19 cellular contexts compared by ENCODE assay signal in the genomic region with DNA sequence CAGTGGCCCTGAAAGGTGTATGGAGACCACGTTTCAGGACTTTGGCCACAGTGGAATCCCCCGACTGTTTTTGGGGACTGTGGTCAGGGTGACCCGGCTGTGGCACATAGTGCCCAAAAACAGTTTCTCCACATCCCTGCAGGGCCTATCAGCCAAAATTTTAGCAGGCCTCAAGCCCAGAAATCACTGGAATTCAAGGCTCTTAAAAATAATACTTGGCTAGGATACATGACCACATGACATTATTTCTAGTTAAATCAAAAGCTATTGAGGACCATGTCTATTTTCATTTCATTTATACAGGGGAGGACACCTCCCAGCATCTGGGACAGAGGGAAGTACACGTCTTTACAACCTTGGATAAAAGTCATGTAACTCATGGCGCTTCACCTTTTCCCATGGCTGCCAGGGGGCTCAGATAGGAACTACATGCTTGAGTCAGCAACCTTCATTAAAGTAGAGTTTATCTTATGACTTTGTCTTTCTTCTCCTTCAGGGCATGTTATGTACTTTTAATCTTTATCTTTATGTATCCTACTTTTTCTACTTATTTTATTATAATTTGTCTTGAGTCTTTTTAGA.
A peak's percentile ranks its signal among the peaks of the same experiment; 100 is the strongest.
DNase-seq lines count a peak whose midpoint lies in the region; TF ChIP-seq lines count a peak whose summit lies in the region.
"Had no signal": no experiment of that assay in that cellular context is flagged by ENCODE, and none has a peak within 500 bp of the region (broad histone marks: within the 10 kb centered on the region; RNA-seq: fewer than 3 reads in every experiment).

No MANE protein-coding gene starts in this region.

- no peak for TF ChIP-seq CTCF in HL-60 (IDR thresholded peaks at IDR 0.05; ENCODE audit: insufficient read depth, low read length)
- TF ChIP-seq CTCF in GM10248 (IDR thresholded peaks at IDR 0.05; ENCODE audit: control extremely low read depth, extremely low read depth, low read depth, missing control alignments) = no peak

- H3K36me3 ChIP-seq in ACC112 (ENCODE audit: insufficient read depth, low read length) (no peaks in the 10 kb centered on the region), trophoblast cell (ENCODE audit: control insufficient read depth in 1 of 2, insufficient read depth in 2 of 2, low read length in 2 of 2) (no peaks in the 10 kb centered on the region)
- H3K36me3 ChIP-seq: adrenal gland had no signal

- no peak overlapping the region for H3K4ac ChIP-seq in trophoblast cell (ENCODE audit: low read depth, low read length)

- H3K9ac ChIP-seq in trophoblast cell (ENCODE audit: low read length) = no peak overlapping the region

- no peak overlapping the region for H2BK5ac ChIP-seq in trophoblast cell (ENCODE audit: low read depth, low read length, poor library complexity)

- no peak overlapping the region for H3K14ac ChIP-seq in trophoblast cell (ENCODE audit: low read length)

- no peak overlapping the region for H4K8ac ChIP-seq in trophoblast cell (ENCODE audit: low read depth, low read length)

- no peak overlapping the region for H2AK5ac ChIP-seq in trophoblast cell (ENCODE audit: low read length)

- peak overlapping the region; percentile 79 for H3K27ac ChIP-seq in ACC112 (ENCODE audit: low read depth, low read length)
- H3K27ac ChIP-seq in HL-60 (replicated peaks) = peak overlapping the region; percentile 78
- H3K27ac ChIP-seq in trophoblast cell (ENCODE audit: low read depth, low read length) = no peak overlapping the region
- H3K27ac ChIP-seq: VCaP had no signal

- CTCF ChIA-PET in GM10248 (lab: Yijun Ruan, JAX) = interaction anchor here (1.1 kb wide), 1 partner anchor 10 kb away, joined by 3 read pairs; no protein-coding TSS in a partner anchor

- H3K18ac ChIP-seq in trophoblast cell (ENCODE audit: low read length) = no peak overlapping the region

- no CpG with 5 or more reads among the region's 5 CpGs for WGBS in trophoblast cell (ENCODE audit: extremely low coverage, insufficient coverage, insufficient read length)

- H3K4me1 ChIP-seq in ACC112 (ENCODE audit: control insufficient read depth, insufficient read depth, low read length, unreplicated experiment) = peaks cover 76% of the 10 kb centered on the region
- H3K4me1 ChIP-seq in trophoblast cell (ENCODE audit: control insufficient read depth in 1 of 2, insufficient read depth in 2 of 2, low read length in 2 of 2) = peaks cover 4% of the 10 kb centered on the region in 2 experiments

- H2AFZ ChIP-seq in ACC112 (ENCODE audit: low read length, unreplicated experiment) (no peak overlapping the region), trophoblast cell (ENCODE audit: insufficient read depth, low read length, poor library complexity) (no peak overlapping the region)

- DNase-seq in HL-60 (ENCODE audit: low read depth in 1 of 2, low spot score in 1 of 2) (no peak), ecto neural progenitor cell (ENCODE audit: low spot score) (peak; percentile 23), trophoblast cell (no peak), GM10248 (ENCODE audit: extremely low spot score) (no peak), NCI-H524 (lab: John Stamatoyannopoulos, UW) (no peak)
- no peak for DNase-seq in stimulated activated CD8-positive, alpha-beta memory T cell treated with anti-CD3 and anti-CD28 coated beads, Interleukin-4, amount 100 ng/mL, for 48 hours
- no peak for DNase-seq in activated effector memory CD4-positive, alpha-beta T cell treated with Interleukin-2 at 50 U/mL for 16 hours
- DNase-seq: activated CD8-positive, alpha-beta T cell treated with anti-CD3 and anti-CD28 coated beads, Interleukin-2, amount 10 ng/mL, durations not matched to agents 7 days and 5 days; Caco-2; cerebellar nuclear complex; glutamatergic neuron; immature natural killer cell; natural killer cell; NCI-H2029; NCI-H774 had no signal

- POLR2A ChIA-PET in GM10248 (lab: Yijun Ruan, JAX) = no interaction called here

- no peak overlapping the region for H2BK120ac ChIP-seq in trophoblast cell (ENCODE audit: insufficient read depth, low read length, poor library complexity)

- H3K79me2 ChIP-seq in ACC112 (ENCODE audit: control insufficient read depth, insufficient read depth, low read length, unreplicated experiment) (no peaks in the 10 kb centered on the region), trophoblast cell (ENCODE audit: control insufficient read depth, insufficient read depth, low read length, poor library complexity) (no peaks in the 10 kb centered on the region)

- H4K91ac ChIP-seq in trophoblast cell (ENCODE audit: low read depth, low read length) = no peak overlapping the region

- H3K27me3 ChIP-seq in ACC112 (ENCODE audit: insufficient read depth, low read length) (no peaks in the 10 kb centered on the region), HL-60 (ENCODE audit: insufficient read depth, poor library complexity, severe bottlenecking) (no peaks in the 10 kb centered on the region), trophoblast cell (ENCODE audit: insufficient read depth, low read length) (no peaks in the 10 kb centered on the region)
- H3K27me3 ChIP-seq: adrenal gland had no signal

- H3K4me2 ChIP-seq in trophoblast cell (ENCODE audit: low read length) = no peak overlapping the region

- no peaks in the 10 kb centered on the region for H3K79me1 ChIP-seq in trophoblast cell (ENCODE audit: low read length)

- no peak overlapping the region for H4K12ac ChIP-seq in trophoblast cell (ENCODE audit: low read depth, low read length)

- no peak overlapping the region for H3K23ac ChIP-seq in trophoblast cell (ENCODE audit: low read length)

- H3K4me3 ChIP-seq in ACC112 (ENCODE audit: low read depth, low read length) (no peak overlapping the region), HL-60 (replicated peaks; ENCODE audit: insufficient read depth, low read length) (no peak overlapping the region), trophoblast cell (ENCODE audit: low read depth, low read length) (no peak overlapping the region)
- H3K4me3 ChIP-seq: adrenal gland, lung had no signal

- H3K9me3 ChIP-seq in trophoblast cell (ENCODE audit: insufficient read depth, low read depth, low read length) = no peaks in the 10 kb centered on the region
- H3K9me3 ChIP-seq: adrenal gland, Caco-2 had no signal

- peak overlapping the region; percentile 59 for H2BK12ac ChIP-seq in trophoblast cell (ENCODE audit: low read length)
